ENCODE assay signal across 7 cellular contexts in genomic region chr9:129336601-129337286, GRCh38.
A peak's percentile ranks its signal among the peaks of the same experiment; 100 is the strongest.
DNase-seq lines count a peak whose midpoint lies in the region; ATAC-seq and TF ChIP-seq lines count a peak whose summit lies in the region.

No MANE protein-coding gene starts in this region.

- H3K4me3 ChIP-seq in IMR-90 (ENCODE audit: insufficient read depth, low read depth, low read length) (no peak overlapping the region), gastroesophageal sphincter (peak overlapping the region; percentile 8 to 48)

- peak overlapping the region; percentile 19 for H3K4me2 ChIP-seq in IMR-90 (ENCODE audit: low read depth, low read length)

- H4K5ac ChIP-seq in IMR-90 (ENCODE audit: low read depth, low read length), result peak overlapping the region; percentile 62

- H2AFZ ChIP-seq in IMR-90 (replicated peaks; ENCODE audit: low read length, poor library complexity), result peak overlapping the region; percentile 95

- peak overlapping the region; percentile 19 for H3K9ac ChIP-seq in IMR-90 (ENCODE audit: low read depth, low read length)

- dilution Hi-C loops in IMR-90 (cut with HindIII; ENCODE audit: low sequenced_read_pairs, unreplicated experiment), result no loop called here

- 7% methylated on average over 12 of the region's 51 CpGs; no CpG with 5 or more reads in 1 of the 2 experiments for WGBS in IMR-90 (ENCODE audit: extremely low coverage in 2 of 2, insufficient read length in 1 of 2), 2 experiments
- 0% methylated on average over 1 of the region's 51 CpGs for WGBS in gastroesophageal sphincter (ENCODE audit: low coverage in 1 of 2), 2 donors

- in situ Hi-C loops in IMR-90 (cut with MboI; ENCODE audit: low sequenced_read_pairs), result loop anchor here (10.0 kb wide), 1 partner anchor 268 kb away; no protein-coding TSS in a partner anchor

- H3K4me1 ChIP-seq in IMR-90 (ENCODE audit: control insufficient read depth, insufficient read depth, low read length) (peaks cover 42% of the 10 kb centered on the region), gastroesophageal sphincter (peaks cover 8 to 63% (median 37%) of the 10 kb centered on the region in 3 donors)

- H3K18ac ChIP-seq in IMR-90 (ENCODE audit: low read depth, low read length), result peak overlapping the region; percentile 33

- H2AK9ac ChIP-seq in IMR-90 (replicated peaks; ENCODE audit: low read depth, low read length, poor library complexity), result peak overlapping the region; percentile 97

- peak overlapping the region; percentile 100 for H4K91ac ChIP-seq in IMR-90 (ENCODE audit: insufficient read depth, low read depth, low read length)

- H3K23ac ChIP-seq in IMR-90 (ENCODE audit: low read depth, low read length), result peak overlapping the region; percentile 88

- no peak for TF ChIP-seq EP300 in gastroesophageal sphincter (IDR thresholded peaks at IDR 0.05)

- H2BK120ac ChIP-seq in IMR-90 (ENCODE audit: low read depth, low read length), result peak overlapping the region; percentile 94

- ATAC-seq in IMR-90 (ENCODE audit: low read depth), result peak; percentile 18
- no peak for ATAC-seq in gastroesophageal sphincter

- TF ChIP-seq RAD21 in IMR-90 (IDR thresholded peaks at IDR 0.05; ENCODE audit: low read length), result no peak

- peak overlapping the region; percentile 54; the same call in 1 of the 2 replicates for H3K56ac ChIP-seq in IMR-90 (ENCODE audit: extremely low read depth, insufficient read depth, low read length)

- H2AK5ac ChIP-seq in IMR-90 (ENCODE audit: low read depth, low read length), result peak overlapping the region; percentile 97

- BruUV-seq in IMR-90 (replicated peaks; lab: Mats Ljungman, UMichigan), result no TSS peak

- CTCF ChIA-PET in IMR-90 (lab: Yijun Ruan, JAX), result no interaction called here

- TF ChIP-seq POLR2A in IMR-90 (IDR thresholded peaks at IDR 0.05; ENCODE audit: low read depth, low read length) (no peak), gastroesophageal sphincter (IDR thresholded peaks at IDR 0.05) (no peak)

- POLR2A ChIA-PET in IMR-90 (lab: Charles Lee; ENCODE audit: unreplicated experiment), result no interaction called here

- H3K36me3 ChIP-seq in IMR-90 (ENCODE audit: control insufficient read depth, insufficient read depth, low read length) (no peaks in the 10 kb centered on the region), gastroesophageal sphincter (no peaks in the 10 kb centered on the region)

- no peak for TF ChIP-seq CTCF in IMR-90 (conservative IDR thresholded peaks at IDR 0.05; ENCODE audit: low read depth, low read length)
- TF ChIP-seq CTCF in gastroesophageal sphincter (IDR thresholded peaks at IDR 0.05), result no peak

- peaks cover 35% of the 10 kb centered on the region for H3K9me1 ChIP-seq in IMR-90 (ENCODE audit: insufficient read depth, low read length)

- no peaks in the 10 kb centered on the region for H3K9me3 ChIP-seq in IMR-90 (ENCODE audit: control insufficient read depth, insufficient read depth, low read length)
- H3K9me3 ChIP-seq in gastroesophageal sphincter, result no peaks in the 10 kb centered on the region

- H4K20me1 ChIP-seq in IMR-90 (ENCODE audit: insufficient read depth, low read length), result no peaks in the 10 kb centered on the region

- DNase-seq in IMR-90, result peak; percentile 55
- peak; percentile 10 for DNase-seq in activated T-helper 9 cell treated with anti-CD3 and anti-CD28 coated beads, Interleukin-2, amount 50 U/mL, for 16 hours (ENCODE audit: low read depth)
- DNase-seq in renal cortical epithelial cell (ENCODE audit: low read depth), result peak; percentile 66
- no peak for DNase-seq in middle frontal gyrus (ENCODE audit: extremely low spot score, low spot score)
- no peak for DNase-seq in OCI-M1 (lab: John Stamatoyannopoulos, UW)
- no peak for DNase-seq in cerebellar nuclear complex (lab: John Stamatoyannopoulos, UW)

- peak overlapping the region; percentile 98 for H3K14ac ChIP-seq in IMR-90 (replicated peaks; ENCODE audit: low read depth, low read length)

- H2BK5ac ChIP-seq in IMR-90 (ENCODE audit: low read depth, low read length, poor library complexity, severe bottlenecking), result peak overlapping the region; percentile 80

- intact Hi-C loops in IMR-90 (cut with micrococcal nuclease), result no loop called here

- peaks cover 0 to 18% of the 10 kb centered on the region in 2 experiments; a peak in 2 of 4 replicates for H3K79me1 ChIP-seq in IMR-90 (ENCODE audit: low read depth in 1 of 2, low read length in 2 of 2)

- peak overlapping the region; percentile 99 to 100 for H4K8ac ChIP-seq in IMR-90 (ENCODE audit: low read depth in 2 of 2, low read length in 2 of 2)

- H3K27ac ChIP-seq in IMR-90 (ENCODE audit: insufficient read depth, low read length) (peak overlapping the region; percentile 78), gastroesophageal sphincter (peak overlapping the region in 3 of 4 donors; percentile 75 to 88 (median 83))

- H2BK20ac ChIP-seq in IMR-90 (ENCODE audit: low read depth, low read length), result peak overlapping the region; percentile 87

- H3K27me3 ChIP-seq in IMR-90 (ENCODE audit: control insufficient read depth, insufficient read depth, low read length) (no peaks in the 10 kb centered on the region), gastroesophageal sphincter (no peaks in the 10 kb centered on the region)

- H3K4ac ChIP-seq in IMR-90 (ENCODE audit: low read depth, low read length), result peak overlapping the region; percentile 91

- H2BK15ac ChIP-seq in IMR-90 (ENCODE audit: low read depth, low read length), result peak overlapping the region; percentile 99; the same call in 2 of the 3 replicates

TF ChIP-seq in IMR-90, 13 proteins besides CTCF, POLR2A, EP300 and RAD21:
- TF ChIP-seq RCOR1 (IDR thresholded peaks at IDR 0.05; ENCODE audit: insufficient replicate concordance, low read length) (no peak), BHLHE40 (IDR thresholded peaks at IDR 0.05; ENCODE audit: low read depth, low read length) (no peak), ELK1 (IDR thresholded peaks at IDR 0.05; ENCODE audit: borderline replicate concordance, low read depth, low read length) (no peak), NFE2L2 (IDR thresholded peaks at IDR 0.05; ENCODE audit: low read depth, low read length) (no peak), CEBPB (IDR thresholded peaks at IDR 0.05; ENCODE audit: low read depth, low read length) (no peak), MAFK (IDR thresholded peaks at IDR 0.05; ENCODE audit: low read depth, low read length) (no peak)
TF ChIP-seq in IMR-90: peak in this region for 0.

Comparison
In these comparisons a context has a peak if more than half of its experiments do, and no peak if none do; other contexts are left out.
1. DNase-seq: peak in IMR-90 (single experiment), activated T-helper 9 cell treated with anti-CD3 and anti-CD28 coated beads, Interleukin-2, amount 50 U/mL, for 16 hours (single experiment) and renal cortical epithelial cell (single experiment); none in middle frontal gyrus (single experiment), OCI-M1 (single experiment) and cerebellar nuclear complex (0 of 2).